23 cellular contexts compared by ENCODE assay signal in the genomic region with DNA sequence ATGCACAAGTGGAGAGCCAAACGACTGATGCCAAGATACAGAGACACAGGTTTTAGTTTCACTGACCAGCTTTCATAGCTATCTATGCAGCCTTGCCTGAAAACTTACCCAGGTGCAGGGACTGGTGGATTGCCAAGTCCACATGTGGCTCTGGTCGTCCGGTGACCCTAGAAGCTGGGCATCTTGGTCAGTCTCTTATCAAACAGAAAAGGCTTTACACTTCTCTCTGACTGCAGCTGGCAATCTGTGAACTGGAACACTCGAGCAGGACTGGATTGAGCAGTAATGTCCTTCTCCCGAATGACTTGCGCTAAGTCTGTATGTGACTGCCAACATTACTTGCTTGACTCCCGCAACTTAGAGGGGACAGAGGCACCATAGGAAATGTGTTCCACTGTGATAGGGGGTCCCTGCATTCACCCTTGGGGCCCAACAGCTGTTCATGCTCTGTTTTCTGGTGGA.
"Had no signal": no experiment of that assay in that cellular context is flagged by ENCODE, and none has a peak within 500 bp of the region (broad histone marks: within the 10 kb centered on the region; RNA-seq: fewer than 3 reads in every experiment).

No MANE protein-coding gene starts in this region.

- H3K4me1 Mint-ChIP-seq: activated naive CD4-positive, alpha-beta T cell treated with anti-CD3 and anti-CD28 coated beads, Interleukin-2, amount 50 U/mL, for 24 hours; immature natural killer cell; stimulated activated effector memory CD8-positive, alpha-beta T cell treated with anti-CD3 and anti-CD28 coated beads, Interleukin-12 subunit alpha, Interleukin-12 subunit beta, amount 100 ng/mL, for 72 hours had no signal

- H3K27me3 ChIP-seq: cardiac muscle cell, right lobe of liver, upper lobe of right lung had no signal

- H3K4me3 Mint-ChIP-seq: activated CD8-positive, alpha-beta memory T cell treated with anti-CD3 and anti-CD28 coated beads, Interleukin-2, amount 10 ng/mL, durations not matched to agents 7 days and 5 days; activated CD8-positive, alpha-beta T cell treated with anti-CD3 and anti-CD28 coated beads, Interleukin-2, amount 10 ng/mL, durations not matched to agents 7 days and 5 days; activated naive CD4-positive, alpha-beta T cell treated with anti-CD3 and anti-CD28 coated beads, Interleukin-2, amount 50 U/mL, for 24 hours; immature natural killer cell; nephron; stimulated activated effector memory CD8-positive, alpha-beta T cell treated with anti-CD3 and anti-CD28 coated beads, Interleukin-12 subunit alpha, Interleukin-12 subunit beta, amount 100 ng/mL, for 72 hours; stimulated activated naive CD8-positive, alpha-beta T cell treated with anti-CD3 and anti-CD28 coated beads, Interleukin-15, Interleukin-2, amounts not matched to agents 100 ng/mL and 50 ng/mL, for 24 hours; T-helper 17 cell had no signal

- H3K9me3 Mint-ChIP-seq: activated naive CD4-positive, alpha-beta T cell treated with anti-CD3 and anti-CD28 coated beads, Interleukin-2, amount 50 U/mL, for 24 hours; activated T-helper 2 cell treated with anti-CD3 and anti-CD28 coated beads, Interferon-gamma antibody, Interleukin-2, Interleukin-4, amounts not matched to agents 10 μg/mL and 5 μg/mL and 100 μg/mL, durations not matched to agents 14 hours and 24 hours and 36 hours; immature natural killer cell; stimulated activated effector memory CD8-positive, alpha-beta T cell treated with anti-CD3 and anti-CD28 coated beads, Interleukin-12 subunit alpha, Interleukin-12 subunit beta, amount 100 ng/mL, for 72 hours; stimulated activated naive CD8-positive, alpha-beta T cell treated with anti-CD3 and anti-CD28 coated beads, Interleukin-15, Interleukin-2, amounts not matched to agents 100 ng/mL and 50 ng/mL, for 24 hours had no signal

- H3K36me3 Mint-ChIP-seq: activated CD8-positive, alpha-beta memory T cell treated with anti-CD3 and anti-CD28 coated beads, Interleukin-2, amount 10 ng/mL, durations not matched to agents 7 days and 5 days; activated naive CD4-positive, alpha-beta T cell treated with anti-CD3 and anti-CD28 coated beads, Interleukin-2, amount 50 U/mL, for 24 hours; immature natural killer cell; stimulated activated effector memory CD8-positive, alpha-beta T cell treated with anti-CD3 and anti-CD28 coated beads, Interleukin-12 subunit alpha, Interleukin-12 subunit beta, amount 100 ng/mL, for 72 hours had no signal

- H3K9me3 ChIP-seq: gastrocnemius medialis, right lobe of liver, upper lobe of right lung had no signal

- DNase-seq: activated CD4-positive, alpha-beta T cell treated with anti-CD3 and anti-CD28 coated beads for 1 hour; activated CD8-positive, alpha-beta memory T cell treated with anti-CD3 and anti-CD28 coated beads, Interleukin-2, amount 10 ng/mL, durations not matched to agents 7 days and 5 days; activated CD8-positive, alpha-beta T cell treated with anti-CD3 and anti-CD28 coated beads, Interleukin-2, amount 10 ng/mL, durations not matched to agents 7 days and 5 days; activated T-cell treated with anti-CD3 and anti-CD28 coated beads, Interleukin-2, amount 50 U/mL, for 48 hours; dorsolateral prefrontal cortex; effector memory CD4-positive, alpha-beta T cell; gastrocnemius medialis; glutamatergic neuron; hippocampal formation; immature natural killer cell; right lobe of liver; stimulated activated CD4-positive, alpha-beta T cell treated with anti-CD3 and anti-CD28 coated beads, Interleukin-4, amount 100 ng/mL, for 24 hours; T-helper 17 cell; T1000; upper lobe of right lung had no signal

- H3K27ac ChIP-seq: cardiac muscle cell, coronary artery, dorsolateral prefrontal cortex, gastrocnemius medialis, right lobe of liver, skin epidermis, upper lobe of right lung had no signal

- ATAC-seq: activated CD8-positive, alpha-beta memory T cell treated with anti-CD3 and anti-CD28 coated beads, Interleukin-2, amount 10 ng/mL, durations not matched to agents 7 days and 5 days; activated CD8-positive, alpha-beta T cell treated with anti-CD3 and anti-CD28 coated beads, Interleukin-2, amount 10 ng/mL, durations not matched to agents 7 days and 5 days; gastrocnemius medialis; T-helper 17 cell had no signal

- H3K27ac Mint-ChIP-seq: activated CD8-positive, alpha-beta memory T cell treated with anti-CD3 and anti-CD28 coated beads, Interleukin-2, amount 10 ng/mL, durations not matched to agents 7 days and 5 days; activated CD8-positive, alpha-beta T cell treated with anti-CD3 and anti-CD28 coated beads, Interleukin-2, amount 10 ng/mL, durations not matched to agents 7 days and 5 days; activated naive CD4-positive, alpha-beta T cell treated with anti-CD3 and anti-CD28 coated beads, Interleukin-2, amount 50 U/mL, for 24 hours; activated T-helper 2 cell treated with anti-CD3 and anti-CD28 coated beads, Interferon-gamma antibody, Interleukin-2, Interleukin-4, amounts not matched to agents 10 μg/mL and 5 μg/mL and 100 μg/mL, durations not matched to agents 14 hours and 24 hours and 36 hours; immature natural killer cell; nephron; stimulated activated effector memory CD8-positive, alpha-beta T cell treated with anti-CD3 and anti-CD28 coated beads, Interleukin-12 subunit alpha, Interleukin-12 subunit beta, amount 100 ng/mL, for 72 hours; stimulated activated naive CD8-positive, alpha-beta T cell treated with anti-CD3 and anti-CD28 coated beads, Interleukin-15, Interleukin-2, amounts not matched to agents 100 ng/mL and 50 ng/mL, for 24 hours had no signal

- H3K4me3 ChIP-seq: cardiac muscle cell, coronary artery, dorsolateral prefrontal cortex, gastrocnemius medialis, right lobe of liver, skin epidermis, upper lobe of right lung had no signal

- H3K36me3 ChIP-seq: cardiac muscle cell, gastrocnemius medialis, right lobe of liver, upper lobe of right lung had no signal

- H3K4me1 ChIP-seq: gastrocnemius medialis, right lobe of liver, upper lobe of right lung had no signal
